8 cellular contexts compared by ENCODE assay signal in genomic region chr16:68737730-68738590, GRCh38. TPM values are rescaled to one million over a fixed set of nuclear protein-coding genes. Genes with fewer than 3 reads are reported as not detected.
DNase-seq lines count a peak whose midpoint lies in the region; ATAC-seq, FAIRE-seq and TF ChIP-seq lines count a peak whose summit lies in the region.

No MANE protein-coding gene starts in this region.

- TF ChIP-seq RAD21 in H1 (IDR thresholded peaks at IDR 0.05 in 1 of 2, conservative IDR thresholded peaks at IDR 0.05 in 1 of 2; ENCODE audit: low read depth in 2 of 2, low read length in 2 of 2) = peak in 1 of 2 experiments; percentile 22; a peak in 1 of 4 replicates

- H4K20me1 ChIP-seq in H1 (replicated peaks in 1 of 2; ENCODE audit: control insufficient read depth in 1 of 2, insufficient read depth in 2 of 2, low read length in 2 of 2) = peaks cover 3 to 8% of the 10 kb centered on the region in 2 experiments

- peaks cover 0 to 8% (median 5%) of the 10 kb centered on the region in 4 experiments; a peak in 6 of 7 replicates for H3K4me1 ChIP-seq in H1 (replicated peaks in 1 of 4; ENCODE audit: control insufficient read depth in 3 of 4, insufficient read depth in 4 of 4, low read length in 3 of 4)

- H3K4me3 ChIP-seq in H1 (ENCODE audit: extremely low read depth in 1 of 4, insufficient read depth in 2 of 4, low read depth in 3 of 4, low read length in 4 of 4) = peak overlapping the region; percentile 60 to 90 (median 84)

- peak; percentile 38 to 76; a peak in 2 of 3 replicates for TF ChIP-seq EP300 in H1 (IDR thresholded peaks at IDR 0.05; ENCODE audit: borderline replicate concordance in 1 of 2, low read depth in 2 of 2, low read length in 2 of 2)

- peak overlapping the region; percentile 8 for H3K14ac ChIP-seq in H1 (ENCODE audit: insufficient read length)

- H3K79me2 ChIP-seq in H1 (ENCODE audit: control insufficient read depth in 1 of 2, insufficient read depth in 2 of 2, low read length in 2 of 2) = peaks cover 0 to 47% of the 10 kb centered on the region in 2 experiments; a peak in 2 of 4 replicates

- H4K8ac ChIP-seq in H1 (ENCODE audit: extremely low read depth, insufficient read depth, low read length) = peak overlapping the region; percentile 95; the same call in 1 of the 2 replicates

- no peaks in the 10 kb centered on the region for H3K36me3 Mint-ChIP-seq in nephron progenitor cell (ENCODE audit: low read depth)

- peak overlapping the region; percentile 80 for H4K91ac ChIP-seq in H1 (replicated peaks; ENCODE audit: insufficient read length, low read length)

- peaks cover 0 to 21% (median 0%) of the 10 kb centered on the region in 4 experiments; a peak in 4 of 8 replicates for H3K36me3 ChIP-seq in H1 (ENCODE audit: control insufficient read depth in 2 of 4, insufficient read depth in 4 of 4, low read length in 3 of 4)

- H2BK12ac ChIP-seq in H1 (ENCODE audit: low read depth, low read length) = peak overlapping the region; percentile 77; the same call in 1 of the 2 replicates

- peak overlapping the region; percentile 30; the same call in 1 of the 2 replicates for H2AK5ac ChIP-seq in H1 (ENCODE audit: low read depth, low read length)

- H3K27ac ChIP-seq in H1 (ENCODE audit: low read depth, low read length) = peak overlapping the region; percentile 50

- H3K4me3 Mint-ChIP-seq in nephron progenitor cell = peak overlapping the region; percentile 85

- H3K23ac ChIP-seq in H1 (ENCODE audit: insufficient read length) = no peak overlapping the region

- DNase-seq in COLO668 (lab: John Stamatoyannopoulos, UW; ENCODE audit: unreplicated experiment) (peak; percentile 85), LoVo (ENCODE audit: low spot score) (peak; percentile 65), H1 (ENCODE audit: low read depth in 1 of 2, low spot score in 2 of 2) (peak in 1 of 2 experiments; percentile 74), nephron progenitor cell (peak; percentile 33), CD1c-positive myeloid dendritic cell (ENCODE audit: extremely low spot score) (no peak), HCEC 1CT (no peak), dermis blood vessel endothelial cell (no peak)

- TF ChIP-seq CTCF in H1 (IDR thresholded peaks at IDR 0.05; ENCODE audit: control extremely low read depth in 1 of 3, insufficient read depth in 1 of 3, low read depth in 1 of 3, low read length in 3 of 3) (peak in 1 of 3 experiments; percentile 21; a peak in 1 of 4 replicates), nephron progenitor cell (IDR thresholded peaks at IDR 0.05) (no peak)

- no peak overlapping the region for H2BK15ac ChIP-seq in H1 (ENCODE audit: low read length)

- H3K9me3 Mint-ChIP-seq in nephron progenitor cell = no peaks in the 10 kb centered on the region

- CTCF ChIA-PET in H1 (lab: Charles Lee; ENCODE audit: partially characterized antibody) = interaction anchor here (1.0 to 2.3 kb wide), 8 partner anchors 10 to 209 kb away, joined by 3 to 9 read pairs (median 4); no protein-coding TSS in a partner anchor

- no peak for FAIRE-seq in H1 (lab: Jason Lieb, UNC)

- peak overlapping the region; percentile 71 for H3K18ac ChIP-seq in H1 (ENCODE audit: extremely low read depth, low read length)

- H3K9me3 ChIP-seq in H1 (ENCODE audit: insufficient read depth in 2 of 2, low read depth in 1 of 2, low read length in 1 of 2) = no peaks in the 10 kb centered on the region

- H3K56ac ChIP-seq in H1 (replicated peaks; ENCODE audit: insufficient read length, low read depth, low read length) = peak overlapping the region; percentile 52

- H2AFZ ChIP-seq in H1 (ENCODE audit: low read length) = no peak overlapping the region

- peak overlapping the region; percentile 85 to 86 for H3K4me2 ChIP-seq in H1 (ENCODE audit: insufficient read depth in 1 of 2, low read depth in 2 of 2, low read length in 2 of 2)

- H3K27me3 Mint-ChIP-seq in nephron progenitor cell (ENCODE audit: low read depth, poor library complexity) = peaks cover 59% of the 10 kb centered on the region

- peak overlapping the region; percentile 80; the same call in 1 of the 2 replicates for H2BK5ac ChIP-seq in H1 (ENCODE audit: low read depth, low read length)

- no peak overlapping the region for H2BK20ac ChIP-seq in H1 (ENCODE audit: low read length)

- H4K5ac ChIP-seq in H1 (ENCODE audit: insufficient read length, low read depth, low read length) = peak overlapping the region; percentile 13

- POLR2A ChIA-PET in H1 (lab: Charles Lee; ENCODE audit: partially characterized antibody) = interaction anchor here (0.7 to 4.7 kb wide), 22 partner anchors 10 to 104 kb away, joined by 3 to 65 read pairs (median 4); no protein-coding TSS in a partner anchor

- peaks cover 8% of the 10 kb centered on the region; the same call in 1 of the 2 replicates for H3K23me2 ChIP-seq in H1 (ENCODE audit: low read depth, low read length)

- peak in 1 of 2 experiments; percentile 54; a peak in 1 of 3 replicates for TF ChIP-seq POLR2A in H1 (IDR thresholded peaks at IDR 0.05; ENCODE audit: control extremely low read depth in 1 of 2, low read depth in 2 of 2, low read length in 2 of 2)

- H3K4ac ChIP-seq in H1 (replicated peaks; ENCODE audit: insufficient read length, low read depth, low read length) = peak overlapping the region; percentile 90

- 1% methylated on average over 34 of the region's 58 CpGs; no CpG with 5 or more reads in 1 of the 2 experiments for WGBS in H1 (ENCODE audit: extremely low coverage in 1 of 2, insufficient coverage in 1 of 2, insufficient read length in 1 of 2, insufficient replicate concordance in 2 of 2, low coverage in 1 of 2, low lambda C conversion rate in 2 of 2, missing lambda C conversion rate in 1 of 2), 2 experiments

- ATAC-seq in HG03175 (IDR thresholded peaks at IDR 0.05; ENCODE audit: unreplicated experiment) = no peak

- H3K27me3 ChIP-seq in H1 (replicated peaks in 1 of 4; ENCODE audit: control insufficient read depth in 3 of 4, extremely low read depth in 1 of 4, insufficient read depth in 3 of 4, low read length in 3 of 4) = no peaks in the 10 kb centered on the region

- no peak overlapping the region for H3K27ac Mint-ChIP-seq in nephron progenitor cell

- peak overlapping the region; percentile 79 to 96 (median 86) for H3K9ac ChIP-seq in H1 (replicated peaks in 1 of 4; ENCODE audit: extremely low read depth in 1 of 4, low read depth in 3 of 4, low read length in 3 of 4)

- peaks cover 7% of the 10 kb centered on the region; the same call in 1 of the 2 replicates for H3K79me1 ChIP-seq in H1 (ENCODE audit: low read depth, low read length)

- H2BK120ac ChIP-seq in H1 (replicated peaks; ENCODE audit: low read depth, low read length) = no peak overlapping the region

- peaks cover 36% of the 10 kb centered on the region for H3K4me1 Mint-ChIP-seq in nephron progenitor cell

TF ChIP-seq in H1, 55 proteins besides CTCF, POLR2A, EP300 and RAD21:
- peak; percentile 56; the same call in 1 of the 2 replicates for TF ChIP-seq TEAD4 (IDR thresholded peaks at IDR 0.05; ENCODE audit: low read depth, low read length)
- no peak; the same call in 1 of the 2 replicates for TF ChIP-seq POLR2AphosphoS5 (IDR thresholded peaks at IDR 0.05; ENCODE audit: low read depth, low read length)
- no peak for TF ChIP-seq PHF8 (conservative IDR thresholded peaks at IDR 0.05; ENCODE audit: low read depth, low read length)
- TF ChIP-seq GABPA (IDR thresholded peaks at IDR 0.05; ENCODE audit: borderline replicate concordance, insufficient read depth, low read length) = no peak
- peak; percentile 72 for TF ChIP-seq ASH2L (IDR thresholded peaks at IDR 0.05; ENCODE audit: low read length)
- peak in 1 of 2 experiments; percentile 56; a peak in 1 of 4 replicates for TF ChIP-seq SIN3A (conservative IDR thresholded peaks at IDR 0.05 in 1 of 2, IDR thresholded peaks at IDR 0.05 in 1 of 2; ENCODE audit: low read depth in 1 of 2, low read length in 2 of 2)
- TF ChIP-seq TAF1 (IDR thresholded peaks at IDR 0.05; ENCODE audit: low read depth, low read length) = peak; percentile 14; the same call in 1 of the 2 replicates
- TF ChIP-seq CREB1 (IDR thresholded peaks at IDR 0.05) = peak; percentile 35; the same call in 1 of the 2 replicates
- TF ChIP-seq YY1 (IDR thresholded peaks at IDR 0.05; ENCODE audit: low read depth, low read length) = no peak
- peak in 1 of 2 experiments; percentile 5; a peak in 1 of 4 replicates for TF ChIP-seq HDAC2 (IDR thresholded peaks at IDR 0.05; ENCODE audit: borderline replicate concordance in 1 of 2, low read depth in 2 of 2, low read length in 2 of 2)
- TF ChIP-seq SP1 (IDR thresholded peaks at IDR 0.05; ENCODE audit: low read depth, low read length) = 0 out of 2 replicates have a peak, but pooled peaks have one; percentile 7
- TF ChIP-seq ZNF274 (IDR thresholded peaks at IDR 0.05; ENCODE audit: borderline replicate concordance, extremely low read depth, low read length) = no peak

RNA-seq across cellular contexts. Expression of gene CDH1, which starts 0.9 kb away (rescaled TPM):
- total RNA-seq in H1 (2021; fragmentation: NEBNext Ultra II Directional; extraction: Animal tissue kit (Norgen Biotek cat#: 25700)) = 265 and 319 TPM in 2 replicates
- polyA plus RNA-seq in H1 (2011; rRNA removed) = 119 and 133 TPM in 2 replicates
- polyA plus RNA-seq in H1 (2011; cell fraction: cytosol; rRNA removed) = 140 TPM
- 186 TPM for polyA plus RNA-seq in H1 (2011; cell fraction: nucleus; rRNA removed)
- 164 to 357 TPM (median 291 TPM) in 4 replicates for polyA plus RNA-seq in H1 (2012, experiment 1 of 2)
- polyA plus RNA-seq in H1 (2012, experiment 2 of 2) = 25.7 TPM
- polyA plus RNA-seq in H1 (2013, experiment 1 of 2) = 267 TPM
- 227 TPM for polyA plus RNA-seq in H1 (2013, experiment 2 of 2)
- polyA minus RNA-seq in H1 (2011; rRNA and poly(A)+ RNA removed) = 304 and 433 TPM in 2 replicates
- polyA minus RNA-seq in H1 (2011; cell fraction: cytosol; rRNA and poly(A)+ RNA removed) = 438 TPM
- 171 TPM for polyA minus RNA-seq in H1 (2011; cell fraction: nucleus; rRNA and poly(A)+ RNA removed)
- under 0.01 and 0.17 TPM in 2 replicates for total RNA-seq in dermis blood vessel endothelial cell

Comparison
In these comparisons a context has a peak if more than half of its experiments do, and no peak if none do; other contexts are left out.
1. DNase-seq: peak in COLO668 (single experiment), LoVo (single experiment) and nephron progenitor cell (single experiment); none in CD1c-positive myeloid dendritic cell (single experiment), HCEC 1CT (single experiment) and dermis blood vessel endothelial cell (single experiment).
2. RNA of gene CDH1, which starts 0.9 kb away (total RNA-seq): 265 to 319 TPM in H1; under 0.01 to 0.17 TPM in dermis blood vessel endothelial cell; every median in the first group is over 100 times any median in the second.